Comparison of ENCODE assay signal across 23 cellular contexts in genomic region chr10:124325998-124326636, GRCh38.
DNase-seq lines count a peak whose midpoint lies in the region; ATAC-seq and TF ChIP-seq lines count a peak whose summit lies in the region.
"Had no signal": no experiment of that assay in that cellular context is flagged by ENCODE, and none has a peak within 500 bp of the region (broad histone marks: within the 10 kb centered on the region; RNA-seq: fewer than 3 reads in every experiment).

No MANE protein-coding gene starts in this region.

- no peaks in the 10 kb centered on the region for H3K4me1 Mint-ChIP-seq in stimulated activated naive CD8-positive, alpha-beta T cell treated with anti-CD3 and anti-CD28 coated beads, Interleukin-15, amount 100 ng/mL, for 72 hours
- H3K4me1 Mint-ChIP-seq: B cell had no signal

- H3K27ac ChIP-seq in sigmoid colon, result no peak overlapping the region
- H3K27ac ChIP-seq: A549, GM23248, SJSA1 had no signal

- TF ChIP-seq EP300 in sigmoid colon (IDR thresholded peaks at IDR 0.05), result no peak

- H3K36me3 ChIP-seq in sigmoid colon, result no peaks in the 10 kb centered on the region
- H3K36me3 ChIP-seq: SJSA1 had no signal

- no peak for DNase-seq in stimulated activated naive CD8-positive, alpha-beta T cell treated with anti-CD3 and anti-CD28 coated beads, Interleukin-15, amount 100 ng/mL, for 72 hours
- DNase-seq in stimulated activated naive CD8-positive, alpha-beta T cell treated with anti-CD3 and anti-CD28 coated beads, Interleukin-15, Interleukin-2, amounts not matched to agents 100 U/mL and 50 U/mL, for 24 hours, result no peak
- DNase-seq in medulla oblongata (ENCODE audit: extremely low spot score), result peak; percentile 30
- DNase-seq in sigmoid colon, result peak; percentile 52
- DNase-seq in D341Med (ENCODE audit: low spot score), result no peak
- DNase-seq: EL, GF-D8, GM23248, H9, Karpas-422, MV-4-11, NCI-H1694 treated with DMSO at 0.1 percent for 48 hours, NCI-H2081 treated with DMSO at 0.1 percent for 48 hours, NCI-H2171 treated with DMSO at 0.1 percent for 48 hours, NCI-H524 treated with DMSO at 0.1 percent for 48 hours, NCI-H82, OCI-M1 had no signal

- no peak for TF ChIP-seq CTCF in sigmoid colon (IDR thresholded peaks at IDR 0.05)

- peaks cover 0 to 4% of the 10 kb centered on the region in 2 donors for H3K9me3 Mint-ChIP-seq in stimulated activated naive CD8-positive, alpha-beta T cell treated with anti-CD3 and anti-CD28 coated beads, Interleukin-15, amount 100 ng/mL, for 72 hours

- no peaks in the 10 kb centered on the region for H3K9me3 ChIP-seq in sigmoid colon
- H3K9me3 ChIP-seq: A549, SJSA1 had no signal

- TF ChIP-seq POLR2A in sigmoid colon (IDR thresholded peaks at IDR 0.05), result no peak

- H3K4me1 ChIP-seq in sigmoid colon, result no peaks in the 10 kb centered on the region
- H3K4me1 ChIP-seq: A549, SJSA1 had no signal

- no peaks in the 10 kb centered on the region for H3K27me3 ChIP-seq in sigmoid colon
- H3K27me3 ChIP-seq: SJSA1 had no signal

- ATAC-seq in stimulated activated naive CD8-positive, alpha-beta T cell treated with anti-CD3 and anti-CD28 coated beads, Interleukin-15, amount 100 ng/mL, for 72 hours, result no peak
- no peak for ATAC-seq in stimulated activated naive CD8-positive, alpha-beta T cell treated with anti-CD3 and anti-CD28 coated beads, Interleukin-15, Interleukin-2, amounts not matched to agents 100 U/mL and 50 U/mL, for 24 hours
- ATAC-seq in GM19467 (IDR thresholded peaks at IDR 0.05; ENCODE audit: unreplicated experiment) (no peak), GM21619 (IDR thresholded peaks at IDR 0.05; ENCODE audit: unreplicated experiment) (no peak)
- ATAC-seq: A549, Right ventricle myocardium inferior had no signal

- H3K4me3 Mint-ChIP-seq in stimulated activated naive CD8-positive, alpha-beta T cell treated with anti-CD3 and anti-CD28 coated beads, Interleukin-15, amount 100 ng/mL, for 72 hours, result no peak overlapping the region
- H3K4me3 Mint-ChIP-seq: B cell, H9 had no signal

- intact Hi-C loops in sigmoid colon (cut with DNase I), result no loop called here

- H3K4me3 ChIP-seq in sigmoid colon, result no peak overlapping the region
- H3K4me3 ChIP-seq: A549, GM23248, SJSA1 had no signal

- H3K27me3 Mint-ChIP-seq in stimulated activated naive CD8-positive, alpha-beta T cell treated with anti-CD3 and anti-CD28 coated beads, Interleukin-15, amount 100 ng/mL, for 72 hours, result peaks cover 21% of the 10 kb centered on the region

- H3K27ac Mint-ChIP-seq in stimulated activated naive CD8-positive, alpha-beta T cell treated with anti-CD3 and anti-CD28 coated beads, Interleukin-15, amount 100 ng/mL, for 72 hours, result peak overlapping the region; percentile 2 to 21
- H3K27ac Mint-ChIP-seq: B cell, H9 had no signal

- 0 to 2% methylated on average over 1 of the region's 1 CpG for WGBS in sigmoid colon, 2 donors

Comparison
In these comparisons a context has a peak if more than half of its experiments do, and no peak if none do; other contexts are left out.
1. DNase-seq: peak in medulla oblongata (single experiment) and sigmoid colon (single experiment); none in stimulated activated naive CD8-positive, alpha-beta T cell treated with anti-CD3 and anti-CD28 coated beads, Interleukin-15, amount 100 ng/mL, for 72 hours (0 of 2), stimulated activated naive CD8-positive, alpha-beta T cell treated with anti-CD3 and anti-CD28 coated beads, Interleukin-15, Interleukin-2, amounts not matched to agents 100 U/mL and 50 U/mL, for 24 hours (single experiment) and D341Med (single experiment).